In the genomic region with DNA sequence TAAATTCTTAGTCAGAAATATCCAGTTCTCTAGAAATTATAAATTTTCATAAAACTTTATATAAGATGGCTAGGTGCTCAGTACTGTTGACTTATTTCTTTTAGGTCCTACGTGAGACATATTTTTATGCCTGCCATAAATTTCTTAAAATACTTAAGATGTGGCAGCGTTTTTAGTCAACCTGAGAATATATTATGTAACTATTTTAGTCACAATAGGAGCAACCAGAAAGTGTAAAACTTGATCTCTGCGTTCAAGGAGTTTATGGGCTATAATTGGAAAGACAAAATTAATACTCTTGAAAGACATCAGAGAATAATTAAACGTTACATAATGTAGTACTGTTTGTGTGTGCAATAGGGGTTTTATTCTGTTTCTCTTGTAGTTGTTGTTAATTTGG, we compare ENCODE assay signal across 30 cellular contexts.
"Had no signal": no experiment of that assay in that cellular context is flagged by ENCODE, and none has a peak within 500 bp of the region (broad histone marks: within the 10 kb centered on the region; RNA-seq: fewer than 3 reads in every experiment).

No MANE protein-coding gene starts in this region.

- FAIRE-seq: bronchial epithelial cell, TTC549 had no signal

- H3K9me3 ChIP-seq: ascending aorta had no signal

- H3K27me3 ChIP-seq: ascending aorta, cardiac muscle cell had no signal

- ATAC-seq: activated CD4-positive, alpha-beta T cell treated with anti-CD3 and anti-CD28 coated beads for 36 hours; activated CD4-positive, CD25-positive, alpha-beta regulatory T cell treated with anti-CD3 and anti-CD28 coated beads, Interleukin-2, amount 50 U/mL, for 24 hours; activated CD8-positive, alpha-beta memory T cell treated with anti-CD3 and anti-CD28 coated beads, Interleukin-2, amount 10 ng/mL, durations not matched to agents 7 days and 5 days; activated CD8-positive, alpha-beta T cell treated with anti-CD3 and anti-CD28 coated beads, Interleukin-2, amount 10 ng/mL, durations not matched to agents 7 days and 5 days; activated naive CD8-positive, alpha-beta T cell treated with anti-CD3 and anti-CD28 coated beads, Interleukin-2, amount 50 U/mL, for 24 hours had no signal

- H3K4me1 ChIP-seq: ascending aorta had no signal

- H3K36me3 ChIP-seq: ascending aorta, cardiac muscle cell had no signal

- DNase-seq: activated CD4-positive, alpha-beta memory T cell treated with anti-CD3 and anti-CD28 coated beads, Interleukin-2, amount 10 ng/mL, durations not matched to agents 7 days and 5 days; activated CD4-positive, alpha-beta T cell treated with anti-CD3 and anti-CD28 coated beads for 1 hour; activated CD4-positive, alpha-beta T cell treated with anti-CD3 and anti-CD28 coated beads for 36 hours; activated CD4-positive, alpha-beta T cell treated with anti-CD3 and anti-CD28 coated beads for 48 hours; activated CD4-positive, alpha-beta T cell treated with anti-CD3 and anti-CD28 coated beads, Interleukin-2, amount 10 ng/mL, durations not matched to agents 7 days and 5 days; activated CD4-positive, alpha-beta T cell treated with anti-CD3 and anti-CD28 coated beads, Interleukin-2, amount 50 U/mL, for 48 hours; activated CD4-positive, CD25-positive, alpha-beta regulatory T cell; activated CD8-positive, alpha-beta memory T cell treated with anti-CD3 and anti-CD28 coated beads for 24 hours; activated CD8-positive, alpha-beta memory T cell treated with anti-CD3 and anti-CD28 coated beads, Interleukin-2, amount 10 ng/mL, durations not matched to agents 7 days and 5 days; activated CD8-positive, alpha-beta memory T cell treated with anti-CD3 and anti-CD28 coated beads, Interleukin-2, amount 50 U/mL, for 48 hours; activated CD8-positive, alpha-beta T cell treated with anti-CD3 and anti-CD28 coated beads, Interleukin-2, amount 10 ng/mL, durations not matched to agents 7 days and 5 days; activated effector memory CD4-positive, alpha-beta T cell treated with Interleukin-2 at 50 U/mL for 16 hours; activated gamma-delta T cell; activated naive CD4-positive, alpha-beta T cell treated with anti-CD3 and anti-CD28 coated beads, Interleukin-2, amount 10 ng/mL, durations not matched to agents 7 days and 5 days; activated naive CD4-positive, alpha-beta T cell treated with Interleukin-2 at 50 U/mL for 16 hours; activated naive CD8-positive, alpha-beta T cell treated with anti-CD3 and anti-CD28 coated beads, Interleukin-2, amount 10 ng/mL, durations not matched to agents 7 days and 5 days; activated naive CD8-positive, alpha-beta T cell treated with anti-CD3 and anti-CD28 coated beads, Interleukin-2, amount 50 U/mL, for 24 hours; activated T-cell treated with anti-CD3 and anti-CD28 coated beads, Interleukin-2, amount 50 U/mL, for 24 hours; activated T-cell treated with anti-CD3 and anti-CD28 coated beads, Interleukin-2, amount 50 U/mL, for 48 hours; amygdala; anterior cingulate cortex; cerebellar nuclear complex; T-helper 2 cell; T-helper 9 cell had no signal

- H3K27ac ChIP-seq: ascending aorta, cardiac muscle cell, VCaP had no signal

- H3K4me3 ChIP-seq: ascending aorta, cardiac muscle cell had no signal
